ENCODE assay signal across 12 cellular contexts in the genomic region with DNA sequence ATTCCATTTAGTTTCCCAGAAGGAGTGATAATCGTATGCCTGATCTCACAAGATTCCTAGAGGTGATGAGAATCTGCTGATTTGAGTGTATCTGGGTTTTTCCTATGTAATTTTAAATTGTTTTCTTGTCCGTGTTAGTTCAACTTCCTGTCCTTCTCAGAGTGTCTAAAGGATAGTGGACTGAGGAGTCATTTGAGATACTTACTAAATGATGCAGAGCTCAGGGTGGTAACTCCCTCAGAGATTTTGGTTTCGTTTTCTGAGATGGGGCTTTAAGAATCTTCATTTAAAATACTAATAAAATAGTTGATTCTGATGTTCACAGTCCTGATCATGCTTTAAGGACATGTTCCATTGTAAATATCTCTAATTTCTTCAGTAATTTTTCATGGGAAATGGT. TPM values are rescaled to one million over a fixed set of nuclear protein-coding genes. Genes with fewer than 3 reads are reported as not detected.
A peak's percentile ranks its signal among the peaks of the same experiment; 100 is the strongest.
DNase-seq lines count a peak whose midpoint lies in the region; ATAC-seq and TF ChIP-seq lines count a peak whose summit lies in the region.
"Had no signal": no experiment of that assay in that cellular context is flagged by ENCODE, and none has a peak within 500 bp of the region (broad histone marks: within the 10 kb centered on the region; RNA-seq: fewer than 3 reads in every experiment).

No MANE protein-coding gene starts in this region.

- H3K9me3 Mint-ChIP-seq in T-helper 1 cell treated with Interleukin-12 subunit alpha and Interleukin-12 subunit beta and Interleukin-4 antibody, amounts not matched to agents 30 μg/mL and 1 μg/mL, for 36 hours = no peaks in the 10 kb centered on the region

- peak; percentile 69 for ATAC-seq in GM21723 (IDR thresholded peaks at IDR 0.05; ENCODE audit: unreplicated experiment)

- H3K18ac ChIP-seq in mesendoderm (ENCODE audit: low read length) = no peak overlapping the region

- H3K9ac ChIP-seq in mesendoderm (ENCODE audit: low read length) = no peak overlapping the region

- no peak overlapping the region for H3K23ac ChIP-seq in mesendoderm (ENCODE audit: low read length)

- H3K4me3 ChIP-seq in tibial nerve = no peak overlapping the region
- no peak overlapping the region for H3K4me3 ChIP-seq in mesendoderm (ENCODE audit: low read length)
- H3K4me3 ChIP-seq: ovary, SK-N-MC had no signal

- no peak for TF ChIP-seq EP300 in tibial nerve (IDR thresholded peaks at IDR 0.05)

- no peak overlapping the region for H2AK5ac ChIP-seq in mesendoderm (ENCODE audit: low read length)

- H3K27ac ChIP-seq in tibial nerve (no peak overlapping the region), mesendoderm (ENCODE audit: low read depth, low read length) (no peak overlapping the region)
- H3K27ac ChIP-seq: ovary, SK-N-MC had no signal

- H3K9me3 ChIP-seq in tibial nerve = no peaks in the 10 kb centered on the region
- H3K9me3 ChIP-seq: ovary had no signal

- H3K4ac ChIP-seq in mesendoderm (ENCODE audit: low read depth, low read length) = no peak overlapping the region

- H3K36me3 ChIP-seq in tibial nerve = no peaks in the 10 kb centered on the region
- H3K36me3 ChIP-seq in mesendoderm (ENCODE audit: control insufficient read depth, insufficient read depth, low read length) = peaks cover 11% of the 10 kb centered on the region
- H3K36me3 ChIP-seq: ovary had no signal

- peaks cover 43% of the 10 kb centered on the region for H3K36me3 Mint-ChIP-seq in T-helper 1 cell treated with Interleukin-12 subunit alpha and Interleukin-12 subunit beta and Interleukin-4 antibody, amounts not matched to agents 30 μg/mL and 1 μg/mL, for 36 hours (ENCODE audit: low read depth)

- H4K8ac ChIP-seq in mesendoderm (ENCODE audit: low read depth, low read length) = no peak overlapping the region

- H3K27me3 Mint-ChIP-seq in T-helper 1 cell treated with Interleukin-12 subunit alpha and Interleukin-12 subunit beta and Interleukin-4 antibody, amounts not matched to agents 30 μg/mL and 1 μg/mL, for 36 hours (ENCODE audit: low read depth) = no peaks in the 10 kb centered on the region

- no peak for TF ChIP-seq CTCF in GM10266 (IDR thresholded peaks at IDR 0.05; ENCODE audit: control insufficient read depth, insufficient read depth, low read depth, missing control alignments)
- TF ChIP-seq CTCF in tibial nerve (IDR thresholded peaks at IDR 0.05) = no peak

- no peak overlapping the region for H2BK120ac ChIP-seq in mesendoderm (ENCODE audit: low read depth, low read length)

- H3K4me1 ChIP-seq in tibial nerve = no peaks in the 10 kb centered on the region
- H3K4me1 ChIP-seq in mesendoderm (ENCODE audit: control insufficient read depth, low read depth, low read length) = no peaks in the 10 kb centered on the region

- peaks cover 4% of the 10 kb centered on the region for H3K79me1 ChIP-seq in mesendoderm (ENCODE audit: low read length)

- H3K27ac Mint-ChIP-seq in T-helper 1 cell treated with Interleukin-12 subunit alpha and Interleukin-12 subunit beta and Interleukin-4 antibody, amounts not matched to agents 30 μg/mL and 1 μg/mL, for 36 hours = peak overlapping the region; percentile 71

- DNase-seq in GM10266 (ENCODE audit: extremely low spot score) = peak; percentile 63
- DNase-seq in kidney tubule cell (ENCODE audit: low spot score) = peak; percentile 37
- DNase-seq in tibial nerve (ENCODE audit: low spot score in 2 of 2) = no peak
- DNase-seq in NCI-H2196 treated with DMSO at 0.1 percent for 48 hours (lab: John Stamatoyannopoulos, UW; ENCODE audit: unreplicated experiment) = no peak
- no peak for DNase-seq in mesendoderm
- DNase-seq in putamen (ENCODE audit: low spot score) = no peak
- DNase-seq: activated CD8-positive, alpha-beta memory T cell treated with anti-CD3 and anti-CD28 coated beads, Interleukin-2, amount 50 U/mL, for 48 hours; NCI-H345; ovary had no signal

- no peak overlapping the region for H2BK15ac ChIP-seq in mesendoderm (replicated peaks; ENCODE audit: low read depth)

- H3K4me2 ChIP-seq in mesendoderm (ENCODE audit: low read length) = no peak overlapping the region

- H3K27me3 ChIP-seq in tibial nerve = no peaks in the 10 kb centered on the region
- H3K27me3 ChIP-seq in mesendoderm (ENCODE audit: insufficient read depth, low read length, poor library complexity) = no peaks in the 10 kb centered on the region
- H3K27me3 ChIP-seq: ovary had no signal

- H4K5ac ChIP-seq in mesendoderm (ENCODE audit: low read length) = no peak overlapping the region

- H3K4me1 Mint-ChIP-seq in T-helper 1 cell treated with Interleukin-12 subunit alpha and Interleukin-12 subunit beta and Interleukin-4 antibody, amounts not matched to agents 30 μg/mL and 1 μg/mL, for 36 hours (ENCODE audit: low read depth) = peaks cover 8% of the 10 kb centered on the region

- WGBS in tibial nerve, 2 donors = 54 to 55% methylated on average over 3 of the region's 3 CpGs
- no CpG with 5 or more reads among the region's 3 CpGs for WGBS in mesendoderm (ENCODE audit: extremely low coverage, insufficient coverage, low lambda C conversion rate)

- no peak overlapping the region for H3K56ac ChIP-seq in mesendoderm (ENCODE audit: low read length)

- H2BK5ac ChIP-seq in mesendoderm (ENCODE audit: low read length) = no peak overlapping the region

- peak overlapping the region; percentile 26 for H3K4me3 Mint-ChIP-seq in T-helper 1 cell treated with Interleukin-12 subunit alpha and Interleukin-12 subunit beta and Interleukin-4 antibody, amounts not matched to agents 30 μg/mL and 1 μg/mL, for 36 hours

- H3K79me2 ChIP-seq in mesendoderm (ENCODE audit: control insufficient read depth, insufficient read depth, low read length) = no peaks in the 10 kb centered on the region

- TF ChIP-seq POLR2A in tibial nerve (IDR thresholded peaks at IDR 0.05) = no peak

RNA-seq across cellular contexts. Expression of gene MELK, which starts 30.3 kb away (rescaled TPM):
- 1 to 10 TPM in 1 of 4 donors, under 1 TPM in 2, not detected in 1; 0.22 to 1.2 (median 0.60) TPM for total RNA-seq in tibial nerve
- 44.1 TPM for polyA plus RNA-seq in mesendoderm (2013, experiment 1 of 2)
- 46.1 TPM for polyA plus RNA-seq in mesendoderm (2013, experiment 2 of 2)

Comparison
In these comparisons a context has a peak if more than half of its experiments do, and no peak if none do; other contexts are left out.
1. DNase-seq: peak in GM10266 (single experiment) and kidney tubule cell (single experiment); none in tibial nerve (0 of 2), NCI-H2196 treated with DMSO at 0.1 percent for 48 hours (single experiment), mesendoderm (single experiment) and putamen (single experiment).